1 cellular context compared by ENCODE assay signal in the genomic region with DNA sequence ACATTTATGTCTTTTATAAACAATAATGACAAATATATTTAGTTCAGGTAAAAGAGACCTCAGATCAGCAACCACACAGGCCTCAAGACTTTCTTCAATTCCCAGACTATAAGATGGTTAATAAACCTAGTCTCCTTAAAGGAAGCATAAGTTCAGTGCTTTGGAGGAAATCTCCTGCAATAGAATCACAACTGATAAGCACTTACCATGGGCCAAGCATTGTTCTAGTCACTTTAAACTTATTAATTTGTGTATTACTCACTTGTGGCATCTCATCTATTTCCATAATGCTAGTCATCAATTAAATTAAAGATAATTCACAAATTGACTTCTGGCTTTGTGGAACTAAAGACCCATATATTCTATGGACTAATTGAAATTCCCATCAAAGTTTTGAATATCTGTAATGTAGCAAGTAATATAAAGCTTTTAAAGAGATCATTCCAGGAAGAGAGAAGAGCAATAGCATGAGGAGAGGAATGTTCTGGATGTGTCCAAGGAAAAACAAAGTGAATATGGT.
TF ChIP-seq lines count a peak whose summit lies in the region.

No MANE protein-coding gene starts in this region.

TF ChIP-seq in WTC11, 78 proteins besides CTCF, POLR2A, EP300 and RAD21 (continued from another document):
- TF ChIP-seq, protein P1, sequence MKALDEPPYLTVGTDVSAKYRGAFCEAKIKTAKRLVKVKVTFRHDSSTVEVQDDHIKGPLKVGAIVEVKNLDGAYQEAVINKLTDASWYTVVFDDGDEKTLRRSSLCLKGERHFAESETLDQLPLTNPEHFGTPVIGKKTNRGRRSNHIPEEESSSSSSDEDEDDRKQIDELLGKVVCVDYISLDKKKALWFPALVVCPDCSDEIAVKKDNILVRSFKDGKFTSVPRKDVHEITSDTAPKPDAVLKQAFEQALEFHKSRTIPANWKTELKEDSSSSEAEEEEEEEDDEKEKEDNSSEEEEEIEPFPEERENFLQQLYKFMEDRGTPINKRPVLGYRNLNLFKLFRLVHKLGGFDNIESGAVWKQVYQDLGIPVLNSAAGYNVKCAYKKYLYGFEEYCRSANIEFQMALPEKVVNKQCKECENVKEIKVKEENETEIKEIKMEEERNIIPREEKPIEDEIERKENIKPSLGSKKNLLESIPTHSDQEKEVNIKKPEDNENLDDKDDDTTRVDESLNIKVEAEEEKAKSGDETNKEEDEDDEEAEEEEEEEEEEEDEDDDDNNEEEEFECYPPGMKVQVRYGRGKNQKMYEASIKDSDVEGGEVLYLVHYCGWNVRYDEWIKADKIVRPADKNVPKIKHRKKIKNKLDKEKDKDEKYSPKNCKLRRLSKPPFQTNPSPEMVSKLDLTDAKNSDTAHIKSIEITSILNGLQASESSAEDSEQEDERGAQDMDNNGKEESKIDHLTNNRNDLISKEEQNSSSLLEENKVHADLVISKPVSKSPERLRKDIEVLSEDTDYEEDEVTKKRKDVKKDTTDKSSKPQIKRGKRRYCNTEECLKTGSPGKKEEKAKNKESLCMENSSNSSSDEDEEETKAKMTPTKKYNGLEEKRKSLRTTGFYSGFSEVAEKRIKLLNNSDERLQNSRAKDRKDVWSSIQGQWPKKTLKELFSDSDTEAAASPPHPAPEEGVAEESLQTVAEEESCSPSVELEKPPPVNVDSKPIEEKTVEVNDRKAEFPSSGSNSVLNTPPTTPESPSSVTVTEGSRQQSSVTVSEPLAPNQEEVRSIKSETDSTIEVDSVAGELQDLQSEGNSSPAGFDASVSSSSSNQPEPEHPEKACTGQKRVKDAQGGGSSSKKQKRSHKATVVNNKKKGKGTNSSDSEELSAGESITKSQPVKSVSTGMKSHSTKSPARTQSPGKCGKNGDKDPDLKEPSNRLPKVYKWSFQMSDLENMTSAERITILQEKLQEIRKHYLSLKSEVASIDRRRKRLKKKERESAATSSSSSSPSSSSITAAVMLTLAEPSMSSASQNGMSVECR (CRISPR knock-in tag; IDR thresholded peaks at IDR 0.05; ENCODE audit: borderline replicate concordance) = no peak
- TF ChIP-seq ZBTB21 (CRISPR knock-in tag; IDR thresholded peaks at IDR 0.05; ENCODE audit: borderline replicate concordance) = no peak
- TF ChIP-seq, protein P2, sequence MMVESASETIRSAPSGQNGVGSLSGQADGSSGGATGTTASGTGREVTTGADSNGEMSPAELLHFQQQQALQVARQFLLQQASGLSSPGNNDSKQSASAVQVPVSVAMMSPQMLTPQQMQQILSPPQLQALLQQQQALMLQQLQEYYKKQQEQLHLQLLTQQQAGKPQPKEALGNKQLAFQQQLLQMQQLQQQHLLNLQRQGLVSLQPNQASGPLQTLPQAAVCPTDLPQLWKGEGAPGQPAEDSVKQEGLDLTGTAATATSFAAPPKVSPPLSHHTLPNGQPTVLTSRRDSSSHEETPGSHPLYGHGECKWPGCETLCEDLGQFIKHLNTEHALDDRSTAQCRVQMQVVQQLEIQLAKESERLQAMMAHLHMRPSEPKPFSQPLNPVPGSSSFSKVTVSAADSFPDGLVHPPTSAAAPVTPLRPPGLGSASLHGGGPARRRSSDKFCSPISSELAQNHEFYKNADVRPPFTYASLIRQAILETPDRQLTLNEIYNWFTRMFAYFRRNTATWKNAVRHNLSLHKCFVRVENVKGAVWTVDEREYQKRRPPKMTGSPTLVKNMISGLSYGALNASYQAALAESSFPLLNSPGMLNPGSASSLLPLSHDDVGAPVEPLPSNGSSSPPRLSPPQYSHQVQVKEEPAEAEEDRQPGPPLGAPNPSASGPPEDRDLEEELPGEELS (CRISPR knock-in tag; IDR thresholded peaks at IDR 0.05) = no peak
